1 cellular context compared by ENCODE assay signal in genomic region chr3:72750405-72750922, GRCh38.
TF ChIP-seq lines count a peak whose summit lies in the region.

No MANE protein-coding gene starts in this region.

TF ChIP-seq in WTC11, 78 proteins besides CTCF, POLR2A, EP300 and RAD21:
- TF ChIP-seq ZBTB21 (CRISPR knock-in tag; IDR thresholded peaks at IDR 0.05; ENCODE audit: borderline replicate concordance) (no peak), ZNF121 (CRISPR knock-in tag; IDR thresholded peaks at IDR 0.05) (no peak), HMGXB4 (CRISPR knock-in tag; IDR thresholded peaks at IDR 0.05) (no peak), PRRX2 (CRISPR knock-in tag; IDR thresholded peaks at IDR 0.05) (no peak), E2F4 (CRISPR knock-in tag; IDR thresholded peaks at IDR 0.05; ENCODE audit: borderline replicate concordance, low read depth) (no peak), ATF1 (CRISPR knock-in tag; IDR thresholded peaks at IDR 0.05) (no peak), CBFB (CRISPR knock-in tag; IDR thresholded peaks at IDR 0.05; ENCODE audit: low read depth) (no peak), TCF7 (CRISPR knock-in tag; IDR thresholded peaks at IDR 0.05; ENCODE audit: low read depth) (no peak), GABPB1 (CRISPR knock-in tag; IDR thresholded peaks at IDR 0.05) (no peak), TEAD1 (CRISPR knock-in tag; IDR thresholded peaks at IDR 0.05) (no peak), NR1H2 (CRISPR knock-in tag; IDR thresholded peaks at IDR 0.05) (no peak), ERG (CRISPR knock-in tag; IDR thresholded peaks at IDR 0.05) (no peak), ATF2 (CRISPR knock-in tag; IDR thresholded peaks at IDR 0.05; ENCODE audit: borderline replicate concordance, low read depth) (no peak), RELA (CRISPR knock-in tag; IDR thresholded peaks at IDR 0.05; ENCODE audit: borderline replicate concordance) (no peak), ZNF416 (CRISPR knock-in tag; IDR thresholded peaks at IDR 0.05) (no peak), ZNF423 (CRISPR knock-in tag; IDR thresholded peaks at IDR 0.05) (no peak), PRDM15 (CRISPR knock-in tag; IDR thresholded peaks at IDR 0.05) (no peak)
